ENCODE assay signal across 8 cellular contexts in genomic region chr15:73633991-73634495, GRCh38. TPM values are rescaled to one million over a fixed set of nuclear protein-coding genes. Genes with fewer than 3 reads are reported as not detected.
DNase-seq lines count a peak whose midpoint lies in the region; ATAC-seq and TF ChIP-seq lines count a peak whose summit lies in the region.

No MANE protein-coding gene starts in this region.

- H3K27me3 ChIP-seq in cardiac muscle cell: no peaks in the 10 kb centered on the region
- peaks cover 4% of the 10 kb centered on the region for H3K27me3 ChIP-seq in iPS-15b (ENCODE audit: control insufficient read depth, insufficient read depth, low read length)
- peaks cover 0 to under 1% (median 0%) of the 10 kb centered on the region in 3 donors for H3K27me3 ChIP-seq in stomach

- H3K27ac ChIP-seq in cardiac muscle cell (peak overlapping the region; percentile 83), stomach (peak overlapping the region; percentile 88 to 100 (median 98))

- H3K4me1 ChIP-seq in cardiac muscle cell (ENCODE audit: low read depth): peaks cover 26% of the 10 kb centered on the region
- H3K4me1 ChIP-seq in iPS-15b (ENCODE audit: control insufficient read depth, insufficient read depth, low read length): peaks cover 29% of the 10 kb centered on the region
- peaks cover 19 to 48% (median 40%) of the 10 kb centered on the region in 4 donors for H3K4me1 ChIP-seq in stomach

- no peak for TF ChIP-seq EP300 in stomach (IDR thresholded peaks at IDR 0.05)

- TF ChIP-seq POLR2A in stomach (IDR thresholded peaks at IDR 0.05): no peak

- intact Hi-C loops in left cardiac atrium (cut with DNase I) (no loop called here), stomach (cut with DNase I; ENCODE audit: low total_unique reads) (loop anchor here (10.0 kb wide), 1 partner anchor 71 kb away; no protein-coding TSS in a partner anchor)

- peaks cover 36% of the 10 kb centered on the region for H3K4me1 Mint-ChIP-seq in activated T-helper 17 cell treated with anti-CD3 and anti-CD28 coated beads, Interleukin-2, amount 50 U/mL, for 72 hours

- H3K4me3 Mint-ChIP-seq in activated T-helper 17 cell treated with anti-CD3 and anti-CD28 coated beads, Interleukin-2, amount 50 U/mL, for 72 hours: peak overlapping the region; percentile 93

- peak overlapping the region; percentile 8 for H3K4me3 ChIP-seq in cardiac muscle cell
- H3K4me3 ChIP-seq in iPS-15b (ENCODE audit: low read depth, low read length): peak overlapping the region; percentile 40
- peak overlapping the region; percentile 93 to 98 (median 94) for H3K4me3 ChIP-seq in stomach

- ATAC-seq in left cardiac atrium: no peak
- no peak for ATAC-seq in activated T-helper 17 cell treated with anti-CD3 and anti-CD28 coated beads, Interleukin-2, amount 50 U/mL, for 72 hours (replicated peaks)
- ATAC-seq in GM19463 (IDR thresholded peaks at IDR 0.05; ENCODE audit: unreplicated experiment): no peak
- no peak for ATAC-seq in HG03342 (IDR thresholded peaks at IDR 0.05; ENCODE audit: unreplicated experiment)

- 61 to 76% (median 65%) methylated on average over 6 of the region's 6 CpGs for WGBS in stomach, 5 donors

- H3K27ac Mint-ChIP-seq in activated T-helper 17 cell treated with anti-CD3 and anti-CD28 coated beads, Interleukin-2, amount 50 U/mL, for 72 hours: peak overlapping the region; percentile 91

- no peak for TF ChIP-seq CTCF in cardiac muscle cell (IDR thresholded peaks at IDR 0.05; ENCODE audit: low read depth, low read length)
- TF ChIP-seq CTCF in stomach (IDR thresholded peaks at IDR 0.05): no peak

- peaks cover 10% of the 10 kb centered on the region for H3K36me3 Mint-ChIP-seq in activated T-helper 17 cell treated with anti-CD3 and anti-CD28 coated beads, Interleukin-2, amount 50 U/mL, for 72 hours (ENCODE audit: low read depth)

- peak in 1 of 2 donors; percentile 90 for DNase-seq in cardiac muscle cell (ENCODE audit: low read depth in 1 of 2, low spot score in 1 of 2)
- no peak for DNase-seq in left cardiac atrium
- no peak for DNase-seq in stomach
- DNase-seq in GM19240 (ENCODE audit: insufficient read length, low spot score): no peak

- peak overlapping the region; percentile 32 for H3K9ac ChIP-seq in iPS-15b (ENCODE audit: low read depth, low read length)

- H3K9me3 Mint-ChIP-seq in activated T-helper 17 cell treated with anti-CD3 and anti-CD28 coated beads, Interleukin-2, amount 50 U/mL, for 72 hours: no peaks in the 10 kb centered on the region

- H3K27me3 Mint-ChIP-seq in activated T-helper 17 cell treated with anti-CD3 and anti-CD28 coated beads, Interleukin-2, amount 50 U/mL, for 72 hours: peaks cover 4% of the 10 kb centered on the region

- H3K36me3 ChIP-seq in cardiac muscle cell (no peaks in the 10 kb centered on the region), iPS-15b (ENCODE audit: control insufficient read depth, insufficient read depth, low read length) (no peaks in the 10 kb centered on the region), stomach (no peaks in the 10 kb centered on the region)

- no peaks in the 10 kb centered on the region for H3K9me3 ChIP-seq in cardiac muscle cell (ENCODE audit: low read depth)
- no peaks in the 10 kb centered on the region for H3K9me3 ChIP-seq in iPS-15b (ENCODE audit: control insufficient read depth, insufficient read depth, low read length)
- H3K9me3 ChIP-seq in stomach: no peaks in the 10 kb centered on the region

RNA-seq across cellular contexts. Expression of gene NPTN, which starts 0.9 kb away (rescaled TPM):
- 243 and 360 TPM in 2 replicates for total RNA-seq in cardiac muscle cell
- 256 and 375 TPM in 2 replicates for polyA plus RNA-seq in cardiac muscle cell
- 100 to 1,000 TPM; 175 to 223 TPM for total RNA-seq in left cardiac atrium
- 10 to 100 TPM; 59.5 to 66.1 TPM for total RNA-seq in activated T-helper 17 cell treated with anti-CD3 and anti-CD28 coated beads, Interleukin-2, amount 50 U/mL, for 72 hours
- 100 to 1,000 TPM in 4 of 5 donors, 10 to 100 TPM in 1; 58.8 to 228 (median 127) TPM for total RNA-seq in stomach
- polyA plus RNA-seq in stomach: 10 to 100 TPM; 41.4 to 73.4 (median 45.5) TPM

RNA-seq across cellular contexts. Expression of gene CD276, which starts 50.1 kb away (rescaled TPM):
- total RNA-seq in cardiac muscle cell: 119 and 172 TPM in 2 replicates
- 127 and 146 TPM in 2 replicates for polyA plus RNA-seq in cardiac muscle cell
- total RNA-seq in left cardiac atrium: 10 to 100 TPM; 29.6 to 77.5 TPM
- 1 to 10 TPM in 1 of 2 donors, under 1 TPM in 1; 0.95 to 2.6 TPM for total RNA-seq in activated T-helper 17 cell treated with anti-CD3 and anti-CD28 coated beads, Interleukin-2, amount 50 U/mL, for 72 hours
- 100 to 1,000 TPM in 1 of 5 donors, 10 to 100 TPM in 4; 24.4 to 185 (median 34.4) TPM for total RNA-seq in stomach
- 10 to 100 TPM; 10.4 to 33.9 (median 19.3) TPM for polyA plus RNA-seq in stomach

Comparison
In these comparisons a context has a peak if more than half of its experiments do, and no peak if none do; other contexts are left out.
1. H3K4me3 ChIP-seq: peak in every context shown above with its lines; median percentile 94 in stomach; 40 in iPS-15b; 8 in cardiac muscle cell.
2. RNA of gene CD276, which starts 50.1 kb away (total RNA-seq): 119 to 172 TPM in cardiac muscle cell, 29.6 to 77.5 TPM in left cardiac atrium and 24.4 to 185 TPM in stomach; 0.95 to 2.6 TPM in activated T-helper 17 cell treated with anti-CD3 and anti-CD28 coated beads, Interleukin-2, amount 50 U/mL, for 72 hours; every median in the first group is over 4 times any median in the second.